26 cellular contexts compared by ENCODE assay signal in the genomic region with DNA sequence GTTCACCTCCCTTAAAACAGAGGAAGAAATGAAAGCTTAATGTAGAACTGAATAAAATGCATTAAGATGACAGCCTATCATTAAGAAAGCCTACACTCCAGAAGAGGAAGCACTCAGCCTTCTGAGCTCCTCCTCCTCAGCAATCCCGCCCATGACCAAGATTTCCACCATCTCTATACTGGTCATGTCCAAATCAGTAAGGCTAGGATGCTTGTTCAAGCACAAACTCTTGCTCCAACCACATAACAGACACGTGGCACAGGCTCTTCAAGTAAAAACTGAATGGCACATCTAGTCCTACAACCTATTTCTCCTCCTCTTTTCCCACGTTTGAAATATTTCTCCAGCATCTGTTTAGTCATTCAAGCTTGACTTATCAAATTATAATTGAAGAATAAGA.
"Had no signal": no experiment of that assay in that cellular context is flagged by ENCODE, and none has a peak within 500 bp of the region (broad histone marks: within the 10 kb centered on the region; RNA-seq: fewer than 3 reads in every experiment).

No MANE protein-coding gene starts in this region.

- H2AFZ ChIP-seq: hepatocyte had no signal

- H3K4me3 ChIP-seq: coronary artery, esophagus muscularis mucosa, gastroesophageal sphincter, heart left ventricle, hepatocyte, left lung, prostate gland, right atrium auricular region, testis, tibial artery, uterus had no signal

- H3K4me1 ChIP-seq: esophagus muscularis mucosa, foreskin keratinocyte, gastroesophageal sphincter, heart left ventricle, left lung, prostate gland, right atrium auricular region, testis, tibial artery, uterus had no signal

- H3K9me3 ChIP-seq: esophagus muscularis mucosa, gastroesophageal sphincter, heart left ventricle, left lung, prostate gland, right atrium auricular region, testis, tibial artery, uterus had no signal

- ATAC-seq: foreskin keratinocyte; gastroesophageal sphincter; heart left ventricle; left lung; naive thymus-derived CD8-positive, alpha-beta T cell; sciatic nerve; stimulated activated memory B cell treated with anti-CD40 and anti-IgM and Interleukin-4, amounts not matched to agents 10 μg/mL and 1 μg/mL and 100 μg/mL, for 72 hours; stimulated activated naive CD8-positive, alpha-beta T cell treated with anti-CD3 and anti-CD28 coated beads, Interleukin-15, Interleukin-2, amounts not matched to agents 100 U/mL and 50 U/mL, for 24 hours had no signal

- DNase-seq: dermis blood vessel endothelial cell; effector memory CD4-positive, alpha-beta T cell; foreskin keratinocyte; heart left ventricle; kidney; left lung; mesenchymal stem cell; naive thymus-derived CD8-positive, alpha-beta T cell; nephron progenitor cell; nucleus accumbens; stimulated activated CD4-positive, alpha-beta T cell treated with anti-CD3 and anti-CD28 coated beads, Interleukin-2, amount 100 ng/mL, for 24 hours; stimulated activated CD4-positive, alpha-beta T cell treated with anti-CD3 and anti-CD28 coated beads, Interleukin-4, amount 100 ng/mL, for 4 hours; stimulated activated naive CD8-positive, alpha-beta T cell treated with anti-CD3 and anti-CD28 coated beads, Interleukin-15, Interleukin-2, amounts not matched to agents 100 U/mL and 50 U/mL, for 24 hours; substantia nigra; testis; tibial artery; uterus had no signal

- H3K36me3 ChIP-seq: prostate gland, uterus had no signal

- H3K79me2 ChIP-seq: hepatocyte had no signal

- FAIRE-seq: endothelial cell of umbilical vein, kidney had no signal

- H3K27ac ChIP-seq: coronary artery, esophagus muscularis mucosa, foreskin keratinocyte, gastroesophageal sphincter, heart left ventricle, hepatocyte, left lung, prostate gland, right atrium auricular region, testis, tibial artery, uterus had no signal

- H3K4me2 ChIP-seq: hepatocyte had no signal

- H3K27me3 ChIP-seq: esophagus muscularis mucosa, foreskin keratinocyte, gastroesophageal sphincter, heart left ventricle, hepatocyte, left lung, right atrium auricular region, testis, tibial artery, uterus had no signal
